ENCODE assay signal across 19 cellular contexts in genomic region chr4:10267066-10267465, GRCh38.
DNase-seq lines count a peak whose midpoint lies in the region; ATAC-seq, FAIRE-seq and TF ChIP-seq lines count a peak whose summit lies in the region.
"Had no signal": no experiment of that assay in that cellular context is flagged by ENCODE, and none has a peak within 500 bp of the region (broad histone marks: within the 10 kb centered on the region; RNA-seq: fewer than 3 reads in every experiment).

No MANE protein-coding gene starts in this region.

- H3K4me1 ChIP-seq in colonic mucosa (no peaks in the 10 kb centered on the region), mucosa of descending colon (ENCODE audit: low read depth) (peaks cover 8% of the 10 kb centered on the region)
- H3K4me1 ChIP-seq: A549, BE2C, HAP-1 had no signal

- H3K36me3 Mint-ChIP-seq in Calu3 (ENCODE audit: insufficient read depth, unreplicated experiment): no peaks in the 10 kb centered on the region
- H3K36me3 Mint-ChIP-seq: CD4-positive, alpha-beta memory T cell had no signal

- H3K36me3 ChIP-seq in colonic mucosa (no peaks in the 10 kb centered on the region), mucosa of descending colon (ENCODE audit: low read depth) (no peaks in the 10 kb centered on the region)
- H3K36me3 ChIP-seq: BE2C, HAP-1 had no signal

- H3K9me3 ChIP-seq in colonic mucosa: no peaks in the 10 kb centered on the region
- H3K9me3 ChIP-seq in mucosa of descending colon: no peaks in the 10 kb centered on the region
- H3K9me3 ChIP-seq: A549, BE2C, HAP-1 had no signal

- no peak overlapping the region for H3K4me3 ChIP-seq in colonic mucosa
- H3K4me3 ChIP-seq in mucosa of descending colon: no peak overlapping the region
- H3K4me3 ChIP-seq: A549, HAP-1 had no signal

- intact Hi-C loops in colonic mucosa (cut with DNase I) (no loop called here), mucosa of descending colon (cut with DNase I, micrococcal nuclease) (no loop called here), Calu3 (cut with micrococcal nuclease; ENCODE audit: unreplicated experiment) (no loop called here)

- ATAC-seq in mucosa of descending colon: peak; percentile 85
- no peak for ATAC-seq in stimulated activated naive CD8-positive, alpha-beta T cell treated with anti-CD3 and anti-CD28 coated beads, Interleukin-15, amount 100 ng/mL, for 72 hours
- ATAC-seq: A549, HepG2 had no signal

- CTCF ChIA-PET in Calu3 (lab: Charles Lee): no interaction called here

- H3K9ac ChIP-seq in colonic mucosa (ENCODE audit: low read depth in 2 of 2, low read length in 2 of 2): no peak overlapping the region

- no TSS peak for BruUV-seq in Calu3 (replicated peaks; lab: Mats Ljungman, UMichigan)

- no peak overlapping the region for H3K27ac ChIP-seq in colonic mucosa
- H3K27ac ChIP-seq: A549, C4-2B had no signal

- no peak overlapping the region for H3K27ac Mint-ChIP-seq in stimulated activated naive CD8-positive, alpha-beta T cell treated with anti-CD3 and anti-CD28 coated beads, Interleukin-15, amount 100 ng/mL, for 72 hours
- no peak overlapping the region for H3K27ac Mint-ChIP-seq in Calu3 (ENCODE audit: unreplicated experiment)
- H3K27ac Mint-ChIP-seq: CD4-positive, alpha-beta memory T cell had no signal

- H3K27me3 ChIP-seq in colonic mucosa: no peaks in the 10 kb centered on the region
- H3K27me3 ChIP-seq: BE2C had no signal

- H3K27me3 Mint-ChIP-seq in stimulated activated naive CD8-positive, alpha-beta T cell treated with anti-CD3 and anti-CD28 coated beads, Interleukin-15, amount 100 ng/mL, for 72 hours: no peaks in the 10 kb centered on the region
- peaks cover 8% of the 10 kb centered on the region for H3K27me3 Mint-ChIP-seq in Calu3 (ENCODE audit: unreplicated experiment)

- no peak for TF ChIP-seq POLR2A in GM12892 (IDR thresholded peaks at IDR 0.05; ENCODE audit: low read depth, low read length)

- no peaks in the 10 kb centered on the region for H3K9me3 Mint-ChIP-seq in stimulated activated naive CD8-positive, alpha-beta T cell treated with anti-CD3 and anti-CD28 coated beads, Interleukin-15, amount 100 ng/mL, for 72 hours
- H3K9me3 Mint-ChIP-seq in Calu3 (ENCODE audit: low read depth, unreplicated experiment): no peaks in the 10 kb centered on the region

- TF ChIP-seq CTCF in colonic mucosa (IDR thresholded peaks at IDR 0.05): no peak
- TF ChIP-seq CTCF in mucosa of descending colon (IDR thresholded peaks at IDR 0.05): no peak
- TF ChIP-seq CTCF in Calu3 (IDR thresholded peaks at IDR 0.05; ENCODE audit: unreplicated experiment): no peak

- FAIRE-seq in GM12892 (lab: Jason Lieb, UNC): no peak
- FAIRE-seq: A549, G401.6, GM19239, H1, HepG2, HTR-8/SVneo had no signal

- H3K4me1 Mint-ChIP-seq in stimulated activated naive CD8-positive, alpha-beta T cell treated with anti-CD3 and anti-CD28 coated beads, Interleukin-15, amount 100 ng/mL, for 72 hours: no peaks in the 10 kb centered on the region
- no peaks in the 10 kb centered on the region for H3K4me1 Mint-ChIP-seq in Calu3 (ENCODE audit: low read depth, unreplicated experiment)
- H3K4me1 Mint-ChIP-seq: CD4-positive, alpha-beta memory T cell had no signal

- H3K4me3 Mint-ChIP-seq in stimulated activated naive CD8-positive, alpha-beta T cell treated with anti-CD3 and anti-CD28 coated beads, Interleukin-15, amount 100 ng/mL, for 72 hours: no peak overlapping the region
- no peak overlapping the region for H3K4me3 Mint-ChIP-seq in Calu3 (ENCODE audit: low read depth, unreplicated experiment)
- H3K4me3 Mint-ChIP-seq: CD4-positive, alpha-beta memory T cell had no signal

- DNase-seq in DMS153 (lab: John Stamatoyannopoulos, UW) (peak; percentile 17), DMS53 (lab: John Stamatoyannopoulos, UW) (peak; percentile 72), colonic mucosa (peak; percentile 22), mucosa of descending colon (peak in 1 of 3 donors; percentile 18), Calu3 (no peak), GM12892 (ENCODE audit: insufficient read length) (no peak)
- no peak for DNase-seq in stimulated activated naive CD8-positive, alpha-beta T cell treated with anti-CD3 and anti-CD28 coated beads, Interleukin-15, amount 100 ng/mL, for 72 hours
- DNase-seq: BE2C; CD4-positive, alpha-beta memory T cell; DMS79 treated with DMSO at 0.1 percent for 48 hours; EL had no signal

Comparison
In these comparisons a context has a peak if more than half of its experiments do, and no peak if none do; other contexts are left out.
1. DNase-seq: peak in DMS153 (single experiment), DMS53 (single experiment) and colonic mucosa (single experiment); none in stimulated activated naive CD8-positive, alpha-beta T cell treated with anti-CD3 and anti-CD28 coated beads, Interleukin-15, amount 100 ng/mL, for 72 hours (0 of 2), Calu3 (single experiment) and GM12892 (single experiment).